In the genomic region with DNA sequence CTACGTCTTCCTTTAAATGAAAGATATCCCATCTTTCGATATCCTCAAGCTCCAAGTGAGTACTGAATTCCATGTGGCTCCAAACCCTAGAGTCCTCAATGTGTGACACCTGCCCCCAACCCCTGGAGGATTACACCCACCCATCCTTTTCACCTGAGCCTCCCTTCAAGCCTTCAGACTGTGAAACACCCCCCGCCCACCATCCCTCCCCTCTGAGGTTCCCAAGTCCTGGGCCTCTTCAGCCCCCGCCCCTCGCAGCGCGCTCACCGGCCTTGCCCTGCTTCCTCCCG, we compare ENCODE assay signal across 8 cellular contexts. TPM values are rescaled to one million over a fixed set of nuclear protein-coding genes. Genes with fewer than 3 reads are reported as not detected.
A peak's percentile ranks its signal among the peaks of the same experiment; 100 is the strongest.
DNase-seq lines count a peak whose midpoint lies in the region; ATAC-seq lines count a peak whose summit lies in the region.

No MANE protein-coding gene starts in this region.

- no peaks in the 10 kb centered on the region for H3K9me3 Mint-ChIP-seq in T-helper 2 cell treated with Interferon-gamma antibody and Interleukin-4, amounts not matched to agents 5 μg/mL and 100 μg/mL, for 36 hours
- no peaks in the 10 kb centered on the region for H3K9me3 Mint-ChIP-seq in activated T-helper 17 cell treated with anti-CD3 and anti-CD28 coated beads, Interleukin-2, amount 50 U/mL, for 72 hours
- H3K9me3 Mint-ChIP-seq in immature natural killer cell, result no peaks in the 10 kb centered on the region

- no peaks in the 10 kb centered on the region for H3K27me3 Mint-ChIP-seq in T-helper 2 cell treated with Interferon-gamma antibody and Interleukin-4, amounts not matched to agents 5 μg/mL and 100 μg/mL, for 36 hours (ENCODE audit: low read depth)
- no peaks in the 10 kb centered on the region for H3K27me3 Mint-ChIP-seq in activated T-helper 17 cell treated with anti-CD3 and anti-CD28 coated beads, Interleukin-2, amount 50 U/mL, for 72 hours
- H3K27me3 Mint-ChIP-seq in immature natural killer cell (ENCODE audit: low read depth in 3 of 3), result peaks cover under 1 to 4% (median 2%) of the 10 kb centered on the region in 3 donors

- ATAC-seq in activated T-helper 17 cell treated with anti-CD3 and anti-CD28 coated beads, Interleukin-2, amount 50 U/mL, for 72 hours (replicated peaks), result no peak
- ATAC-seq in GM21360 (IDR thresholded peaks at IDR 0.05; ENCODE audit: unreplicated experiment), result no peak

- H3K36me3 Mint-ChIP-seq in T-helper 2 cell treated with Interferon-gamma antibody and Interleukin-4, amounts not matched to agents 5 μg/mL and 100 μg/mL, for 36 hours (ENCODE audit: low read depth), result peaks cover 41% of the 10 kb centered on the region
- H3K36me3 Mint-ChIP-seq in activated T-helper 17 cell treated with anti-CD3 and anti-CD28 coated beads, Interleukin-2, amount 50 U/mL, for 72 hours (ENCODE audit: low read depth), result peaks cover 92% of the 10 kb centered on the region
- H3K36me3 Mint-ChIP-seq in immature natural killer cell, result peaks cover 0 to 11% (median 10%) of the 10 kb centered on the region in 3 donors

- H3K4me3 Mint-ChIP-seq in T-helper 2 cell treated with Interferon-gamma antibody and Interleukin-4, amounts not matched to agents 5 μg/mL and 100 μg/mL, for 36 hours, result peak overlapping the region; percentile 97
- H3K4me3 Mint-ChIP-seq in activated T-helper 17 cell treated with anti-CD3 and anti-CD28 coated beads, Interleukin-2, amount 50 U/mL, for 72 hours, result peak overlapping the region; percentile 95
- peak overlapping the region; percentile 90 to 95 (median 92) for H3K4me3 Mint-ChIP-seq in immature natural killer cell

- DNase-seq in T-helper 2 cell treated with Interferon-gamma antibody and Interleukin-4, amounts not matched to agents 5 μg/mL and 100 μg/mL, for 36 hours (ENCODE audit: low spot score), result no peak
- DNase-seq in T-helper 2 cell (no peak), immature natural killer cell (no peak), NCI-H1417 (lab: John Stamatoyannopoulos, UW) (no peak), NCI-H1436 (lab: John Stamatoyannopoulos, UW) (no peak)
- DNase-seq in stimulated activated CD8-positive, alpha-beta memory T cell treated with anti-CD3 and anti-CD28 coated beads, Interleukin-12 subunit alpha, Interleukin-12 subunit beta, amount 100 ng/mL, for 24 hours (ENCODE audit: extremely low read depth), result peak; percentile 62

- peak overlapping the region; percentile 91 for H3K27ac Mint-ChIP-seq in T-helper 2 cell treated with Interferon-gamma antibody and Interleukin-4, amounts not matched to agents 5 μg/mL and 100 μg/mL, for 36 hours
- peak overlapping the region; percentile 88 for H3K27ac Mint-ChIP-seq in activated T-helper 17 cell treated with anti-CD3 and anti-CD28 coated beads, Interleukin-2, amount 50 U/mL, for 72 hours
- peak overlapping the region; percentile 91 to 96 (median 95) for H3K27ac Mint-ChIP-seq in immature natural killer cell

- peaks cover 30% of the 10 kb centered on the region for H3K4me1 Mint-ChIP-seq in T-helper 2 cell treated with Interferon-gamma antibody and Interleukin-4, amounts not matched to agents 5 μg/mL and 100 μg/mL, for 36 hours (ENCODE audit: low read depth)
- peaks cover 12% of the 10 kb centered on the region for H3K4me1 Mint-ChIP-seq in activated T-helper 17 cell treated with anti-CD3 and anti-CD28 coated beads, Interleukin-2, amount 50 U/mL, for 72 hours
- H3K4me1 Mint-ChIP-seq in immature natural killer cell, result peaks cover 33 to 42% of the 10 kb centered on the region in 2 donors

RNA-seq across cellular contexts. Expression of a gene that starts 0.4 kb away (rescaled TPM):
- 10 to 100 TPM; 35.6 to 39.2 TPM for total RNA-seq in activated T-helper 17 cell treated with anti-CD3 and anti-CD28 coated beads, Interleukin-2, amount 50 U/mL, for 72 hours
- polyA plus RNA-seq in immature natural killer cell, result 10 to 100 TPM; 15.0 to 39.1 (median 15.4) TPM

RNA-seq across cellular contexts. Expression of a gene that starts 5.3 kb away (rescaled TPM):
- total RNA-seq in activated T-helper 17 cell treated with anti-CD3 and anti-CD28 coated beads, Interleukin-2, amount 50 U/mL, for 72 hours, result 100 to 1,000 TPM in 1 of 2 donors, 10 to 100 TPM in 1; 61.9 to 118 TPM
- polyA plus RNA-seq in immature natural killer cell, result 100 to 1,000 TPM in 1 of 3 donors, 10 to 100 TPM in 2; 45.1 to 117 (median 94.6) TPM

RNA-seq across cellular contexts. Expression of a gene that starts 9.4 kb away (rescaled TPM):
- 10 to 100 TPM; 60.9 to 62.0 TPM for total RNA-seq in activated T-helper 17 cell treated with anti-CD3 and anti-CD28 coated beads, Interleukin-2, amount 50 U/mL, for 72 hours
- polyA plus RNA-seq in immature natural killer cell, result 10 to 100 TPM; 32.3 to 49.4 (median 42.5) TPM

RNA-seq across cellular contexts. Expression of a gene that starts 13.3 kb away (rescaled TPM):
- 100 to 1,000 TPM; 162 to 188 TPM for total RNA-seq in activated T-helper 17 cell treated with anti-CD3 and anti-CD28 coated beads, Interleukin-2, amount 50 U/mL, for 72 hours
- polyA plus RNA-seq in immature natural killer cell, result 10 to 100 TPM; 59.5 to 82.7 (median 67.5) TPM

RNA-seq across cellular contexts. Expression of a gene that starts 22.0 kb away (rescaled TPM):
- total RNA-seq in activated T-helper 17 cell treated with anti-CD3 and anti-CD28 coated beads, Interleukin-2, amount 50 U/mL, for 72 hours, result 10 to 100 TPM; 34.6 to 68.3 TPM
- 10 to 100 TPM; 40.9 to 99.7 (median 41.7) TPM for polyA plus RNA-seq in immature natural killer cell
